9 cellular contexts compared by ENCODE assay signal in genomic region chr17:82419471-82419995, GRCh38. TPM values are rescaled to one million over a fixed set of nuclear protein-coding genes. Genes with fewer than 3 reads are reported as not detected.
DNase-seq lines count a peak whose midpoint lies in the region; ATAC-seq and TF ChIP-seq lines count a peak whose summit lies in the region.
"Had no signal": no experiment of that assay in that cellular context is flagged by ENCODE, and none has a peak within 500 bp of the region (broad histone marks: within the 10 kb centered on the region; RNA-seq: fewer than 3 reads in every experiment).

No MANE protein-coding gene starts in this region.

- CTCF ChIA-PET in RWPE1 (lab: Yijun Ruan, JAX): interaction anchor here (0.6 to 1.1 kb wide), 2 partner anchors 35 to 424 kb away, joined by 5 to 6 read pairs; no protein-coding TSS in a partner anchor

- ATAC-seq in GM19395 (IDR thresholded peaks at IDR 0.05; ENCODE audit: unreplicated experiment): no peak
- no peak for ATAC-seq in HG03460 (IDR thresholded peaks at IDR 0.05; ENCODE audit: unreplicated experiment)

- H3K9me2 ChIP-seq in DOHH2 (replicated peaks; ENCODE audit: control insufficient read depth, low read length): no peaks in the 10 kb centered on the region

- POLR2A ChIA-PET in RWPE1 (lab: Yijun Ruan, JAX; ENCODE audit: low non-redundant PET): no interaction called here

- no peaks in the 10 kb centered on the region for H3K27me3 ChIP-seq in DOHH2 (ENCODE audit: control insufficient read depth, low read length)
- no peaks in the 10 kb centered on the region for H3K27me3 ChIP-seq in effector memory CD4-positive, alpha-beta T cell (replicated peaks; ENCODE audit: control insufficient read depth, insufficient read depth, low read length, poor library complexity, severe bottlenecking)
- H3K27me3 ChIP-seq in neutrophil: no peaks in the 10 kb centered on the region

- H3K27ac ChIP-seq in DOHH2 (ENCODE audit: low read depth, low read length) (no peak overlapping the region; the same call in 1 of the 2 replicates), neutrophil (peak overlapping the region; percentile 87), RWPE1 (no peak overlapping the region)
- H3K27ac ChIP-seq in effector memory CD4-positive, alpha-beta T cell (ENCODE audit: insufficient read depth, low read length, poor library complexity, severe bottlenecking): peak overlapping the region; percentile 87

- H4K20me1 ChIP-seq in DOHH2 (ENCODE audit: control insufficient read depth, insufficient read depth, low read depth, low read length): peaks cover 13% of the 10 kb centered on the region

- H3K9me3 ChIP-seq in DOHH2 (ENCODE audit: control insufficient read depth, insufficient read depth, low read length) (no peaks in the 10 kb centered on the region), neutrophil (no peaks in the 10 kb centered on the region)
- H3K9me3 ChIP-seq in effector memory CD4-positive, alpha-beta T cell (ENCODE audit: control insufficient read depth, low read length): no peaks in the 10 kb centered on the region

- H3K79me2 ChIP-seq in DOHH2 (ENCODE audit: control insufficient read depth, low read length): peaks cover 14% of the 10 kb centered on the region

- TF ChIP-seq CTCF in DOHH2 (IDR thresholded peaks at IDR 0.05; ENCODE audit: low read depth, low read length, poor library complexity, severe bottlenecking) (no peak), NB4 (IDR thresholded peaks at IDR 0.05; ENCODE audit: low read depth, low read length) (no peak), neutrophil (IDR thresholded peaks at IDR 0.05) (no peak), RWPE1 (conservative IDR thresholded peaks at IDR 0.05; ENCODE audit: low read depth) (no peak)

- H3F3A ChIP-seq in DOHH2 (ENCODE audit: control insufficient read depth, insufficient read depth): no peaks in the 10 kb centered on the region; the same call in 1 of the 2 replicates

- H3K4me3 ChIP-seq in DOHH2 (ENCODE audit: low read length): peak overlapping the region; percentile 96
- H3K4me3 ChIP-seq in NB4 (ENCODE audit: low read depth, low read length): peak overlapping the region; percentile 77
- H3K4me3 ChIP-seq in effector memory CD4-positive, alpha-beta T cell (ENCODE audit: insufficient read depth, low read depth, low read length, poor library complexity, severe bottlenecking): peak overlapping the region; percentile 79
- H3K4me3 ChIP-seq in neutrophil (ENCODE audit: low read depth in 1 of 2, low read length in 1 of 2): peak overlapping the region; percentile 85 to 93

- H3K4me1 ChIP-seq in DOHH2 (ENCODE audit: control insufficient read depth, low read length): peaks cover 17% of the 10 kb centered on the region
- peaks cover 6% of the 10 kb centered on the region for H3K4me1 ChIP-seq in effector memory CD4-positive, alpha-beta T cell (ENCODE audit: control insufficient read depth, insufficient read depth, low read length, poor library complexity, severe bottlenecking)
- peaks cover 21 to 27% of the 10 kb centered on the region in 2 experiments for H3K4me1 ChIP-seq in neutrophil (ENCODE audit: control insufficient read depth in 1 of 2, insufficient read depth in 1 of 2, low read depth in 1 of 2, low read length in 1 of 2)

- peak overlapping the region; percentile 96 for H3K4me2 ChIP-seq in DOHH2 (ENCODE audit: low read length)

- no peak for TF ChIP-seq POLR2A in NB4 (IDR thresholded peaks at IDR 0.05; ENCODE audit: extremely low read depth, insufficient read length)

- DNase-seq in NB4 (ENCODE audit: low read depth) (no peak), RWPE1 (ENCODE audit: low spot score) (no peak), mesenteric fat pad (ENCODE audit: low spot score) (no peak)
- DNase-seq in effector memory CD4-positive, alpha-beta T cell: no peak

- H3K36me3 ChIP-seq in DOHH2 (ENCODE audit: control insufficient read depth, low read length) (peaks cover 9% of the 10 kb centered on the region), neutrophil (no peaks in the 10 kb centered on the region)
- H3K36me3 ChIP-seq in effector memory CD4-positive, alpha-beta T cell (ENCODE audit: control insufficient read depth, insufficient read depth, low read length): peaks cover 7% of the 10 kb centered on the region

RNA-seq across cellular contexts. Expression of gene OGFOD3, which starts 1.1 kb away (rescaled TPM):
- total RNA-seq in mesenteric fat pad: 22.6 TPM

RNA-seq across cellular contexts. Expression of gene HEXD, which starts 1.4 kb away (rescaled TPM):
- total RNA-seq in mesenteric fat pad: 24.1 TPM

RNA-seq across cellular contexts. Expression of gene CYBC1, which starts 31.0 kb away (rescaled TPM):
- 84.9 TPM for total RNA-seq in mesenteric fat pad

RNA-seq across cellular contexts. Expression of gene NARF, which starts 39.0 kb away (rescaled TPM):
- 57.3 TPM for total RNA-seq in mesenteric fat pad

RNA-seq across cellular contexts. Expression of gene UTS2R, which starts 48.0 kb away (rescaled TPM):
- total RNA-seq in mesenteric fat pad: not detected
- total RNA-seq: glomerular endothelial cell had no signal

Comparison
In these comparisons a context has a peak if more than half of its experiments do, and no peak if none do; other contexts are left out.
1. H3K27ac ChIP-seq: peak in effector memory CD4-positive, alpha-beta T cell (single experiment) and neutrophil (single experiment); none in DOHH2 (single experiment) and RWPE1 (single experiment).
2. Peak in every context shown above with its lines, with median percentiles within 50 percentile points of each other: H3K4me3 ChIP-seq.